ENCODE assay signal across 22 cellular contexts in genomic region chrX:13933851-13934250, GRCh38.
DNase-seq lines count a peak whose midpoint lies in the region; ATAC-seq and TF ChIP-seq lines count a peak whose summit lies in the region.
"Had no signal": no experiment of that assay in that cellular context is flagged by ENCODE, and none has a peak within 500 bp of the region (broad histone marks: within the 10 kb centered on the region; RNA-seq: fewer than 3 reads in every experiment).

No MANE protein-coding gene starts in this region.

- peaks cover 2 to 46% of the 10 kb centered on the region in 2 donors for H3K27me3 ChIP-seq in breast epithelium
- no peaks in the 10 kb centered on the region for H3K27me3 ChIP-seq in iPS-20b (ENCODE audit: insufficient read depth, low read length)
- H3K27me3 ChIP-seq in tibial nerve: peaks cover 0 to 15% of the 10 kb centered on the region in 2 donors
- H3K27me3 ChIP-seq in ovary: no peaks in the 10 kb centered on the region
- H3K27me3 ChIP-seq: BE2C, MG63 had no signal

- peaks cover 8% of the 10 kb centered on the region for H3K36me3 Mint-ChIP-seq in MCF 10A (ENCODE audit: insufficient read depth, unreplicated experiment)
- H3K36me3 Mint-ChIP-seq in brain: peaks cover 51% of the 10 kb centered on the region

- peaks cover 13% of the 10 kb centered on the region for H3K4me1 Mint-ChIP-seq in MCF 10A (ENCODE audit: insufficient read depth, unreplicated experiment)
- peaks cover 70% of the 10 kb centered on the region for H3K4me1 Mint-ChIP-seq in brain

- TF ChIP-seq EP300 in tibial nerve (IDR thresholded peaks at IDR 0.05) (no peak), ovary (IDR thresholded peaks at IDR 0.05) (no peak)

- CTCF ChIA-PET in MCF 10A (lab: Yijun Ruan, JAX): interaction anchor here (0.6 to 1.9 kb wide), 8 partner anchors 9 to 393 kb away, joined by 3 to 9 read pairs (median 3); partner anchors contain the start of gene GEMIN8

- H3K4me3 Mint-ChIP-seq in MCF 10A (ENCODE audit: unreplicated experiment) (peak overlapping the region; percentile 8), brain (peak overlapping the region in 3 of 5 experiments; percentile 55 to 63 (median 63))
- H3K4me3 Mint-ChIP-seq: CD4-positive, alpha-beta T cell had no signal

- intact Hi-C loops in MCF 10A (cut with micrococcal nuclease): no loop called here
- intact Hi-C loops in breast epithelium (cut with DNase I; ENCODE audit: low total_unique reads): no loop called here
- intact Hi-C loops in ovary (cut with DNase I): no loop called here
- intact Hi-C loops in left cardiac atrium (cut with DNase I): no loop called here

- H3K9ac ChIP-seq in iPS-20b (ENCODE audit: low read depth, low read length): no peak overlapping the region
- H3K9ac ChIP-seq: GM23248 had no signal

- H3K9me3 ChIP-seq in breast epithelium (no peaks in the 10 kb centered on the region), iPS-20b (ENCODE audit: insufficient read depth, low read depth, low read length) (no peaks in the 10 kb centered on the region), tibial nerve (no peaks in the 10 kb centered on the region), ovary (no peaks in the 10 kb centered on the region)
- H3K9me3 ChIP-seq: BE2C, MG63 had no signal

- peak overlapping the region; percentile 73 for H3K27ac Mint-ChIP-seq in MCF 10A (ENCODE audit: low read depth, unreplicated experiment)
- peak overlapping the region in 3 of 5 experiments; percentile 83 to 92 (median 84) for H3K27ac Mint-ChIP-seq in brain
- H3K27ac Mint-ChIP-seq: CD4-positive, alpha-beta T cell had no signal

- TF ChIP-seq CTCF in MCF 10A (IDR thresholded peaks at IDR 0.05; ENCODE audit: unreplicated experiment): no peak
- no peak for TF ChIP-seq CTCF in breast epithelium (IDR thresholded peaks at IDR 0.05)
- no peak for TF ChIP-seq CTCF in brain (conservative IDR thresholded peaks at IDR 0.05)
- no peak for TF ChIP-seq CTCF in tibial nerve (IDR thresholded peaks at IDR 0.05)
- no peak for TF ChIP-seq CTCF in ovary (IDR thresholded peaks at IDR 0.05)

- no peak for TF ChIP-seq POLR2A in breast epithelium (IDR thresholded peaks at IDR 0.05)
- no peak for TF ChIP-seq POLR2A in tibial nerve (IDR thresholded peaks at IDR 0.05)
- no peak for TF ChIP-seq POLR2A in ovary (IDR thresholded peaks at IDR 0.05)

- H3K36me3 ChIP-seq in breast epithelium: no peaks in the 10 kb centered on the region
- peaks cover 30% of the 10 kb centered on the region for H3K36me3 ChIP-seq in iPS-20b (ENCODE audit: insufficient read depth, low read depth, low read length)
- H3K36me3 ChIP-seq in tibial nerve: no peaks in the 10 kb centered on the region
- no peaks in the 10 kb centered on the region for H3K36me3 ChIP-seq in ovary
- H3K36me3 ChIP-seq: BE2C, MG63 had no signal

- BruUV-seq in MCF 10A (replicated peaks; lab: Mats Ljungman, UMichigan): no TSS peak

- no peaks in the 10 kb centered on the region for H3K4me1 ChIP-seq in breast epithelium
- peaks cover 35% of the 10 kb centered on the region for H3K4me1 ChIP-seq in iPS-20b (ENCODE audit: insufficient read depth, low read length)
- H3K4me1 ChIP-seq in tibial nerve: peaks cover 0 to 3% (median 0%) of the 10 kb centered on the region in 4 donors
- no peaks in the 10 kb centered on the region for H3K4me1 ChIP-seq in ovary (ENCODE audit: insufficient read depth)

- no peak overlapping the region for H3K4me3 ChIP-seq in breast epithelium
- no peak overlapping the region for H3K4me3 ChIP-seq in iPS-20b (ENCODE audit: low read length)
- H3K4me3 ChIP-seq in tibial nerve: no peak overlapping the region
- no peak overlapping the region for H3K4me3 ChIP-seq in ovary
- H3K4me3 ChIP-seq: GM23248, MG63 had no signal

- H3K27ac ChIP-seq in breast epithelium: no peak overlapping the region
- peak overlapping the region; percentile 56 for H3K27ac ChIP-seq in iPS-20b (ENCODE audit: low read length)
- peak overlapping the region in 3 of 4 donors; percentile 40 to 91 (median 87) for H3K27ac ChIP-seq in tibial nerve
- no peak overlapping the region for H3K27ac ChIP-seq in ovary
- H3K27ac ChIP-seq: GM23248 had no signal

- no peaks in the 10 kb centered on the region for H3K9me3 Mint-ChIP-seq in MCF 10A (ENCODE audit: unreplicated experiment)
- H3K9me3 Mint-ChIP-seq in brain: peaks cover 7 to 25% (median 10%) of the 10 kb centered on the region in 5 experiments

- peak; percentile 30 for DNase-seq in MCF 10A (ENCODE audit: unreplicated experiment)
- DNase-seq in breast epithelium (ENCODE audit: low spot score in 2 of 2): no peak
- DNase-seq in tibial nerve (ENCODE audit: low spot score in 2 of 2): no peak
- no peak for DNase-seq in ovary
- DNase-seq in left cardiac atrium: no peak
- no peak for DNase-seq in stimulated activated naive CD4-positive, alpha-beta T cell (lab: John Stamatoyannopoulos, UW)
- DNase-seq: BE2C; CD4-positive, alpha-beta T cell; DMS153; GM23248; IMR-90; MG63; NCI-H1048; NCI-H1436; NCI-H2029 treated with DMSO at 0.1 percent for 48 hours; NCI-H2171 treated with DMSO at 0.1 percent for 48 hours; NCI-H748 treated with DMSO at 0.1 percent for 48 hours; NK-92 treated with Interleukin-12 subunit alpha and Interleukin-12 subunit beta, amount 100 ng/mL, for 24 hours; Right ventricle myocardium superior had no signal

- POLR2A ChIA-PET in MCF 10A (lab: Yijun Ruan, JAX): interaction anchor here (0.6 to 3.6 kb wide), 12 partner anchors 9 to 275 kb away, joined by 3 to 43 read pairs (median 4); partner anchors contain the start of genes GEMIN8 and OFD1

- no peak for ATAC-seq in left cardiac atrium
- ATAC-seq: SK-N-SH treated with all-trans-retinoic acid at 6 μM for 48 hours had no signal

- H3K27me3 Mint-ChIP-seq in MCF 10A (ENCODE audit: insufficient read depth, unreplicated experiment): peaks cover 56% of the 10 kb centered on the region
- H3K27me3 Mint-ChIP-seq in brain: peaks cover 5% of the 10 kb centered on the region

- WGBS in tibial nerve, 2 donors: 69 to 72% methylated on average over 7 of the region's 7 CpGs
- 42 to 69% (median 49%) methylated on average over 7 of the region's 7 CpGs for WGBS in ovary, 3 donors

Comparison
In these comparisons a context has a peak if more than half of its experiments do, and no peak if none do; other contexts are left out.
1. H3K27ac ChIP-seq: peak in iPS-20b (single experiment) and tibial nerve (3 of 4); none in breast epithelium (0 of 2) and ovary (0 of 2).